Comparison of ENCODE assay signal across 27 cellular contexts in the genomic region with DNA sequence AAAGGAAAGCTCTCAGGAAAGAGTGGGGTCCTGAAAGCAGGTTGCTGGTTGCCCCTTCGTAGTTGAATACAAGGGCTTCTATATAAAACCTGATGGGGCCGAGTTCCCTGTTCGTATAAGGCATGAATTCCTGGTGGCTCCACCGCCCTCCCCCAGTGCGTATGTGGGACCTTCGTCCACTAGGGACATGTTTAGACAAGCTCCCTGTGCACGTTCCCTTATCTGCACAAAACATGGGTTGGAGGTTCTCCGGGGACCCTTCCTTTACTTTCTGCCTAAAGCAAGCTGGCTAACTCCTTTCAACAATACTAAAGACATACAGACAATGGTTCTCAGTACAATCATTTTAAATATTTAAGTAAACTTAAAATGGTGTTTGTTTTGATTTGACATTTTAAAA. TPM values are rescaled to one million over a fixed set of nuclear protein-coding genes. Genes with fewer than 3 reads are reported as not detected.
"Had no signal": no experiment of that assay in that cellular context is flagged by ENCODE, and none has a peak within 500 bp of the region (broad histone marks: within the 10 kb centered on the region; RNA-seq: fewer than 3 reads in every experiment).

No MANE protein-coding gene starts in this region.

- H3K4me3 Mint-ChIP-seq: activated CD8-positive, alpha-beta T cell treated with anti-CD3 and anti-CD28 coated beads for 36 hours; activated naive CD4-positive, alpha-beta T cell treated with anti-CD3 and anti-CD28 coated beads, Interleukin-2, amount 10 ng/mL, durations not matched to agents 7 days and 5 days; activated naive CD8-positive, alpha-beta T cell treated with anti-CD3 and anti-CD28 coated beads for 36 hours; activated T-cell treated with anti-CD3 and anti-CD28 coated beads, Interleukin-2, amount 50 U/mL, for 72 hours; T-cell had no signal

- H3K4me1 Mint-ChIP-seq: activated naive CD4-positive, alpha-beta T cell treated with anti-CD3 and anti-CD28 coated beads, Interleukin-2, amount 10 ng/mL, durations not matched to agents 7 days and 5 days; activated naive CD8-positive, alpha-beta T cell treated with anti-CD3 and anti-CD28 coated beads for 36 hours; T-cell had no signal

- H3K4me3 ChIP-seq: SK-N-MC had no signal

- DNase-seq: activated CD4-positive, alpha-beta T cell treated with anti-CD3 and anti-CD28 coated beads for 4 hours; activated CD8-positive, alpha-beta memory T cell treated with anti-CD3 and anti-CD28 coated beads, Interleukin-2, amount 50 U/mL, for 4 hours; activated CD8-positive, alpha-beta T cell treated with anti-CD3 and anti-CD28 coated beads for 36 hours; activated gamma-delta T cell treated with Interleukin-2 at 50 U/mL for 16 hours; activated naive CD4-positive, alpha-beta T cell treated with anti-CD3 and anti-CD28 coated beads, Interleukin-2, amount 10 ng/mL, durations not matched to agents 7 days and 5 days; activated naive CD8-positive, alpha-beta T cell treated with anti-CD3 and anti-CD28 coated beads for 36 hours; activated T-cell treated with anti-CD3 and anti-CD28 coated beads, Interleukin-2, amount 50 U/mL, for 72 hours; cerebellar nuclear complex; MM.1S; NCI-H1105; NCI-H1436; NCI-H1694 treated with DMSO at 0.1 percent for 48 hours; NCI-H2029 treated with DMSO at 0.1 percent for 48 hours; NCI-H345; NCI-H510A; NCI-H526 treated with DMSO at 0.1 percent for 48 hours; NCI-H82; SIG-M5; T-cell; T-helper 2 cell; T1000 had no signal

- H3K36me3 Mint-ChIP-seq: activated naive CD4-positive, alpha-beta T cell treated with anti-CD3 and anti-CD28 coated beads, Interleukin-2, amount 10 ng/mL, durations not matched to agents 7 days and 5 days; activated naive CD8-positive, alpha-beta T cell treated with anti-CD3 and anti-CD28 coated beads for 36 hours; T-cell had no signal

- H3K9me3 Mint-ChIP-seq: activated CD8-positive, alpha-beta T cell treated with anti-CD3 and anti-CD28 coated beads for 36 hours; activated naive CD4-positive, alpha-beta T cell treated with anti-CD3 and anti-CD28 coated beads, Interleukin-2, amount 10 ng/mL, durations not matched to agents 7 days and 5 days; activated naive CD8-positive, alpha-beta T cell treated with anti-CD3 and anti-CD28 coated beads for 36 hours; activated T-cell treated with anti-CD3 and anti-CD28 coated beads, Interleukin-2, amount 50 U/mL, for 72 hours; activated T-helper 2 cell treated with anti-CD3 and anti-CD28 coated beads, Interferon-gamma antibody, Interleukin-2, Interleukin-4, amounts not matched to agents 10 μg/mL and 5 μg/mL and 100 μg/mL, durations not matched to agents 14 hours and 24 hours and 36 hours; T-cell had no signal

- H3K27ac ChIP-seq: SK-N-MC had no signal

- H3K27ac Mint-ChIP-seq: activated CD8-positive, alpha-beta T cell treated with anti-CD3 and anti-CD28 coated beads for 36 hours; activated naive CD4-positive, alpha-beta T cell treated with anti-CD3 and anti-CD28 coated beads, Interleukin-2, amount 10 ng/mL, durations not matched to agents 7 days and 5 days; activated naive CD8-positive, alpha-beta T cell treated with anti-CD3 and anti-CD28 coated beads for 36 hours; activated T-cell treated with anti-CD3 and anti-CD28 coated beads, Interleukin-2, amount 50 U/mL, for 72 hours; activated T-helper 2 cell treated with anti-CD3 and anti-CD28 coated beads, Interferon-gamma antibody, Interleukin-2, Interleukin-4, amounts not matched to agents 10 μg/mL and 5 μg/mL and 100 μg/mL, durations not matched to agents 14 hours and 24 hours and 36 hours; T-cell had no signal

RNA-seq across cellular contexts. Expression of a gene that starts 8.0 kb away (rescaled TPM):
- total RNA-seq: activated CD8-positive, alpha-beta T cell treated with anti-CD3 and anti-CD28 coated beads for 36 hours; activated naive CD8-positive, alpha-beta T cell treated with anti-CD3 and anti-CD28 coated beads for 36 hours; activated T-cell treated with anti-CD3 and anti-CD28 coated beads, Interleukin-2, amount 50 U/mL, for 72 hours; activated T-helper 2 cell treated with anti-CD3 and anti-CD28 coated beads, Interferon-gamma antibody, Interleukin-2, Interleukin-4, amounts not matched to agents 10 μg/mL and 5 μg/mL and 100 μg/mL, durations not matched to agents 14 hours and 24 hours and 36 hours; cardiac septum; OCI-LY7 had no signal

RNA-seq across cellular contexts. Expression of a gene that starts 24.6 kb away (rescaled TPM):
- total RNA-seq: activated CD8-positive, alpha-beta T cell treated with anti-CD3 and anti-CD28 coated beads for 36 hours; activated naive CD8-positive, alpha-beta T cell treated with anti-CD3 and anti-CD28 coated beads for 36 hours; activated T-cell treated with anti-CD3 and anti-CD28 coated beads, Interleukin-2, amount 50 U/mL, for 72 hours; activated T-helper 2 cell treated with anti-CD3 and anti-CD28 coated beads, Interferon-gamma antibody, Interleukin-2, Interleukin-4, amounts not matched to agents 10 μg/mL and 5 μg/mL and 100 μg/mL, durations not matched to agents 14 hours and 24 hours and 36 hours; cardiac septum; OCI-LY7; RPMI7951; T-cell had no signal
- polyA plus RNA-seq: adipose tissue had no signal
